In genomic region chr17:15257316-15257925, GRCh38 we compare ENCODE assay signal across 7 cellular contexts.
DNase-seq lines count a peak whose midpoint lies in the region; TF ChIP-seq lines count a peak whose summit lies in the region.

No MANE protein-coding gene starts in this region.

- DNase-seq in HEK293T (ENCODE audit: extremely low spot score): peak; percentile 75
- DNase-seq in NAMALWA (ENCODE audit: low spot score): peak; percentile 13
- peak; percentile 35 to 96 (median 88) for DNase-seq in caudate nucleus (lab: John Stamatoyannopoulos, UW)
- DNase-seq in kidney glomerular epithelial cell (lab: John Stamatoyannopoulos, UW): peak; percentile 58
- peak; percentile 73 for DNase-seq in stimulated activated CD4-positive, alpha-beta T cell treated with anti-CD3 and anti-CD28 coated beads, Interleukin-1b, Interleukin-23, amount 100 ng/mL, for 48 hours

- H3K27ac ChIP-seq in VCaP (no peak overlapping the region), caudate nucleus (ENCODE audit: low read depth, low read length) (peak overlapping the region; percentile 81)

- POLR2A ChIA-PET in HEK293T (lab: Yijun Ruan, JAX): no interaction called here

- TF ChIP-seq CTCF in GM12873 (IDR thresholded peaks at IDR 0.05; ENCODE audit: insufficient read depth, low read depth, low read length, missing control alignments) (peak; percentile 91), VCaP (conservative IDR thresholded peaks at IDR 0.05) (peak; percentile 87)

- CTCF ChIA-PET in HEK293T (lab: Yijun Ruan, JAX): interaction anchor here (0.6 to 2.6 kb wide), 11 partner anchors 9 to 246 kb away, joined by 3 to 19 read pairs (median 3); no protein-coding TSS in a partner anchor

TF ChIP-seq in HEK293T, 16 proteins besides CTCF, POLR2A, EP300 and RAD21:
- TF ChIP-seq L3MBTL2 (conservative IDR thresholded peaks at IDR 0.05): 0 out of 2 replicates have a peak, but pooled peaks have one; percentile 34
- TF ChIP-seq HDGF (IDR thresholded peaks at IDR 0.05; ENCODE audit: borderline replicate concordance): no peak

Comparison
In these comparisons a context has a peak if more than half of its experiments do, and no peak if none do; other contexts are left out.
1. DNase-seq: peak in every context shown above with its lines; median percentile 88 in caudate nucleus; 75 in HEK293T; 73 in stimulated activated CD4-positive, alpha-beta T cell treated with anti-CD3 and anti-CD28 coated beads, Interleukin-1b, Interleukin-23, amount 100 ng/mL, for 48 hours; 58 in kidney glomerular epithelial cell; 13 in NAMALWA.